In the genomic region with DNA sequence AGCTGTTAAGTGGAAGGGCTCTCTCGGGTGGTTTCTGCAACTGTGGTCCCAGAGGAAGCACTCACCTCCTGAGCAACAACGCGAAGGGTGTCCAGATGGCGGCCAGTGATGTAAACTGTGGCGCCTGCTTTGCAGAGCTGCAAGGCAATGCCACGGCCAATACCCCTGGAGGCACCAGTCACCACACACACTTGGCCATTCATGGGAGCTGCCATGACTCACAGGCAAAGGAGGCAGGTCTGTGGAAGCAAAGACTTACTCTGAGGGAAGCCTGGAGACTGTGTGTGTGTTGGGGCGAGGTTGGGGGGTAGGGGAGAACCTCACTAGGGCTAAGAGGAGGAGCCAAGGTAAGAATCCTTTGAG, we compare ENCODE assay signal across 1 cellular context.
TF ChIP-seq lines count a peak whose summit lies in the region.

No MANE protein-coding gene starts in this region.

TF ChIP-seq in GM23338, 12 proteins besides CTCF, POLR2A, EP300 and RAD21 (continued from another document):
- TF ChIP-seq, protein P1, sequence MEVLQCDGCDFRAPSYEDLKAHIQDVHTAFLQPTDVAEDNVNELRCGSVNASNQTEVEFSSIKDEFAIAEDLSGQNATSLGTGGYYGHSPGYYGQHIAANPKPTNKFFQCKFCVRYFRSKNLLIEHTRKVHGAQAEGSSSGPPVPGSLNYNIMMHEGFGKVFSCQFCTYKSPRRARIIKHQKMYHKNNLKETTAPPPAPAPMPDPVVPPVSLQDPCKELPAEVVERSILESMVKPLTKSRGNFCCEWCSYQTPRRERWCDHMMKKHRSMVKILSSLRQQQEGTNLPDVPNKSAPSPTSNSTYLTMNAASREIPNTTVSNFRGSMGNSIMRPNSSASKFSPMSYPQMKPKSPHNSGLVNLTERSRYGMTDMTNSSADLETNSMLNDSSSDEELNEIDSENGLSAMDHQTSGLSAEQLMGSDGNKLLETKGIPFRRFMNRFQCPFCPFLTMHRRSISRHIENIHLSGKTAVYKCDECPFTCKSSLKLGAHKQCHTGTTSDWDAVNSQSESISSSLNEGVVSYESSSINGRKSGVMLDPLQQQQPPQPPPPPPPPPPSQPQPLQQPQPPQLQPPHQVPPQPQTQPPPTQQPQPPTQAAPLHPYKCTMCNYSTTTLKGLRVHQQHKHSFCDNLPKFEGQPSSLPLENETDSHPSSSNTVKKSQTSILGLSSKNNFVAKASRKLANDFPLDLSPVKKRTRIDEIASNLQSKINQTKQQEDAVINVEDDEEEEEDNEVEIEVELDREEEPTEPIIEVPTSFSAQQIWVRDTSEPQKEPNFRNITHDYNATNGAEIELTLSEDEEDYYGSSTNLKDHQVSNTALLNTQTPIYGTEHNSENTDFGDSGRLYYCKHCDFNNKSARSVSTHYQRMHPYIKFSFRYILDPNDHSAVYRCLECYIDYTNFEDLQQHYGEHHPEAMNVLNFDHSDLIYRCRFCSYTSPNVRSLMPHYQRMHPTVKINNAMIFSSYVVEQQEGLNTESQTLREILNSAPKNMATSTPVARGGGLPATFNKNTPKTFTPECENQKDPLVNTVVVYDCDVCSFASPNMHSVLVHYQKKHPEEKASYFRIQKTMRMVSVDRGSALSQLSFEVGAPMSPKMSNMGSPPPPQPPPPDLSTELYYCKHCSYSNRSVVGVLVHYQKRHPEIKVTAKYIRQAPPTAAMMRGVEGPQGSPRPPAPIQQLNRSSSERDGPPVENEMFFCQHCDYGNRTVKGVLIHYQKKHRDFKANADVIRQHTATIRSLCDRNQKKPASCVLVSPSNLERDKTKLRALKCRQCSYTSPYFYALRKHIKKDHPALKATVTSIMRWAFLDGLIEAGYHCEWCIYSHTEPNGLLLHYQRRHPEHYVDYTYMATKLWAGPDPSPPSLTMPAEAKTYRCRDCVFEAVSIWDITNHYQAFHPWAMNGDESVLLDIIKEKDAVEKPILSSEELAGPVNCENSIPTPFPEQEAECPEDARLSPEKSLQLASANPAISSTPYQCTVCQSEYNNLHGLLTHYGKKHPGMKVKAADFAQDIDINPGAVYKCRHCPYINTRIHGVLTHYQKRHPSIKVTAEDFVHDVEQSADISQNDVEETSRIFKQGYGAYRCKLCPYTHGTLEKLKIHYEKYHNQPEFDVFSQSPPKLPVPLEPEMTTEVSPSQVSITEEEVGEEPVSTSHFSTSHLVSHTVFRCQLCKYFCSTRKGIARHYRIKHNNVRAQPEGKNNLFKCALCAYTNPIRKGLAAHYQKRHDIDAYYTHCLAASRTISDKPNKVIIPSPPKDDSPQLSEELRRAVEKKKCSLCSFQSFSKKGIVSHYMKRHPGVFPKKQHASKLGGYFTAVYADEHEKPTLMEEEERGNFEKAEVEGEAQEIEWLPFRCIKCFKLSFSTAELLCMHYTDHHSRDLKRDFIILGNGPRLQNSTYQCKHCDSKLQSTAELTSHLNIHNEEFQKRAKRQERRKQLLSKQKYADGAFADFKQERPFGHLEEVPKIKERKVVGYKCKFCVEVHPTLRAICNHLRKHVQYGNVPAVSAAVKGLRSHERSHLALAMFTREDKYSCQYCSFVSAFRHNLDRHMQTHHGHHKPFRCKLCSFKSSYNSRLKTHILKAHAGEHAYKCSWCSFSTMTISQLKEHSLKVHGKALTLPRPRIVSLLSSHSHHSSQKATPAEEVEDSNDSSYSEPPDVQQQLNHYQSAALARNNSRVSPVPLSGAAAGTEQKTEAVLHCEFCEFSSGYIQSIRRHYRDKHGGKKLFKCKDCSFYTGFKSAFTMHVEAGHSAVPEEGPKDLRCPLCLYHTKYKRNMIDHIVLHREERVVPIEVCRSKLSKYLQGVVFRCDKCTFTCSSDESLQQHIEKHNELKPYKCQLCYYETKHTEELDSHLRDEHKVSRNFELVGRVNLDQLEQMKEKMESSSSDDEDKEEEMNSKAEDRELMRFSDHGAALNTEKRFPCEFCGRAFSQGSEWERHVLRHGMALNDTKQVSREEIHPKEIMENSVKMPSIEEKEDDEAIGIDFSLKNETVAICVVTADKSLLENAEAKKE (CRISPR knock-in tag; IDR thresholded peaks at IDR 0.05): no peak
- TF ChIP-seq CREB1 (CRISPR knock-in tag; IDR thresholded peaks at IDR 0.05; ENCODE audit: low read depth) (no peak), ZNF114 (CRISPR knock-in tag; IDR thresholded peaks at IDR 0.05) (no peak), JUNB (IDR thresholded peaks at IDR 0.05; ENCODE audit: unreplicated experiment) (no peak), POLR2AphosphoS5 (IDR thresholded peaks at IDR 0.05; ENCODE audit: low read depth) (no peak), EZH2 (IDR thresholded peaks at IDR 0.05; ENCODE audit: low read depth, unreplicated experiment) (no peak), EZH2phosphoT487 (IDR thresholded peaks at IDR 0.05; ENCODE audit: unreplicated experiment) (no peak)
- TF ChIP-seq, protein P2, sequence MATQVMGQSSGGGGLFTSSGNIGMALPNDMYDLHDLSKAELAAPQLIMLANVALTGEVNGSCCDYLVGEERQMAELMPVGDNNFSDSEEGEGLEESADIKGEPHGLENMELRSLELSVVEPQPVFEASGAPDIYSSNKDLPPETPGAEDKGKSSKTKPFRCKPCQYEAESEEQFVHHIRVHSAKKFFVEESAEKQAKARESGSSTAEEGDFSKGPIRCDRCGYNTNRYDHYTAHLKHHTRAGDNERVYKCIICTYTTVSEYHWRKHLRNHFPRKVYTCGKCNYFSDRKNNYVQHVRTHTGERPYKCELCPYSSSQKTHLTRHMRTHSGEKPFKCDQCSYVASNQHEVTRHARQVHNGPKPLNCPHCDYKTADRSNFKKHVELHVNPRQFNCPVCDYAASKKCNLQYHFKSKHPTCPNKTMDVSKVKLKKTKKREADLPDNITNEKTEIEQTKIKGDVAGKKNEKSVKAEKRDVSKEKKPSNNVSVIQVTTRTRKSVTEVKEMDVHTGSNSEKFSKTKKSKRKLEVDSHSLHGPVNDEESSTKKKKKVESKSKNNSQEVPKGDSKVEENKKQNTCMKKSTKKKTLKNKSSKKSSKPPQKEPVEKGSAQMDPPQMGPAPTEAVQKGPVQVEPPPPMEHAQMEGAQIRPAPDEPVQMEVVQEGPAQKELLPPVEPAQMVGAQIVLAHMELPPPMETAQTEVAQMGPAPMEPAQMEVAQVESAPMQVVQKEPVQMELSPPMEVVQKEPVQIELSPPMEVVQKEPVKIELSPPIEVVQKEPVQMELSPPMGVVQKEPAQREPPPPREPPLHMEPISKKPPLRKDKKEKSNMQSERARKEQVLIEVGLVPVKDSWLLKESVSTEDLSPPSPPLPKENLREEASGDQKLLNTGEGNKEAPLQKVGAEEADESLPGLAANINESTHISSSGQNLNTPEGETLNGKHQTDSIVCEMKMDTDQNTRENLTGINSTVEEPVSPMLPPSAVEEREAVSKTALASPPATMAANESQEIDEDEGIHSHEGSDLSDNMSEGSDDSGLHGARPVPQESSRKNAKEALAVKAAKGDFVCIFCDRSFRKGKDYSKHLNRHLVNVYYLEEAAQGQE (IDR thresholded peaks at IDR 0.05; ENCODE audit: unreplicated experiment): no peak
